ENCODE assay signal across 24 cellular contexts in genomic region chr9:32991895-32992595, GRCh38. TPM values are rescaled to one million over a fixed set of nuclear protein-coding genes. Genes with fewer than 3 reads are reported as not detected.
DNase-seq lines count a peak whose midpoint lies in the region; ATAC-seq and TF ChIP-seq lines count a peak whose summit lies in the region.
"Had no signal": no experiment of that assay in that cellular context is flagged by ENCODE, and none has a peak within 500 bp of the region (broad histone marks: within the 10 kb centered on the region; RNA-seq: fewer than 3 reads in every experiment).

No MANE protein-coding gene starts in this region.

- peaks cover 93% of the 10 kb centered on the region for H3K36me3 Mint-ChIP-seq in CD4-positive, alpha-beta T cell (ENCODE audit: low read depth)
- H3K36me3 Mint-ChIP-seq in brain = peaks cover 52% of the 10 kb centered on the region
- peaks cover 8% of the 10 kb centered on the region for H3K36me3 Mint-ChIP-seq in neural progenitor cell

- H3F3A ChIP-seq in MM.1S (ENCODE audit: insufficient read depth, low read length) = peaks cover 3% of the 10 kb centered on the region; the same call in 1 of the 2 replicates
- H3F3A ChIP-seq in neural progenitor cell (ENCODE audit: low read depth) = no peaks in the 10 kb centered on the region

- no peak for TF ChIP-seq CTCF in CD4-positive, alpha-beta T cell (IDR thresholded peaks at IDR 0.05)
- TF ChIP-seq CTCF in MM.1S (IDR thresholded peaks at IDR 0.05; ENCODE audit: low read length) (no peak), brain (conservative IDR thresholded peaks at IDR 0.05) (no peak), neural progenitor cell (IDR thresholded peaks at IDR 0.05) (no peak)

- no peaks in the 10 kb centered on the region for H3K27me3 ChIP-seq in CD4-positive, alpha-beta T cell (ENCODE audit: control insufficient read depth, insufficient read depth, low read length)
- no peaks in the 10 kb centered on the region for H3K27me3 ChIP-seq in MM.1S (replicated peaks; ENCODE audit: insufficient read depth, low read length)
- no peaks in the 10 kb centered on the region for H3K27me3 ChIP-seq in neural progenitor cell
- H3K27me3 ChIP-seq: BLaER1 treated with 17β-estradiol and CSF1 and Interleukin-3, amounts not matched to agents 10 nM and 100 nM; colonic mucosa had no signal

- intact Hi-C loops in CD4-positive, alpha-beta T cell (cut with DNase I, micrococcal nuclease) = no loop called here
- intact Hi-C loops in left ventricle myocardium superior (cut with micrococcal nuclease) = no loop called here

- H4K20me1 ChIP-seq in MM.1S (ENCODE audit: insufficient read depth, low read length) = no peaks in the 10 kb centered on the region
- peaks cover 30% of the 10 kb centered on the region for H4K20me1 ChIP-seq in neural progenitor cell (ENCODE audit: low read depth)

- POLR2A ChIA-PET in CD4-positive, alpha-beta T cell (lab: Charles Lee) = no interaction called here

- no peak overlapping the region for H3K9ac ChIP-seq in MM.1S (ENCODE audit: low read length)
- H3K9ac ChIP-seq in neural progenitor cell = no peak overlapping the region
- H3K9ac ChIP-seq: BLaER1 treated with 17β-estradiol and CSF1 and Interleukin-3, amounts not matched to agents 10 nM and 100 nM had no signal

- H3K27ac Mint-ChIP-seq in CD4-positive, alpha-beta T cell = peak overlapping the region; percentile 39
- H3K27ac Mint-ChIP-seq in brain (peak overlapping the region in 4 of 5 experiments; percentile 29 to 50 (median 38)), neural progenitor cell (no peak overlapping the region)
- H3K27ac Mint-ChIP-seq: activated CD4-positive, alpha-beta memory T cell treated with anti-CD3 and anti-CD28 coated beads, Interleukin-2, amount 10 ng/mL, durations not matched to agents 7 days and 5 days; progenitor cell of endocrine pancreas; T-helper 1 cell treated with Interleukin-12 subunit alpha and Interleukin-12 subunit beta and Interleukin-4 antibody, amounts not matched to agents 30 μg/mL and 1 μg/mL, for 36 hours had no signal

- H3K4me1 ChIP-seq in MM.1S (ENCODE audit: low read length) = no peaks in the 10 kb centered on the region
- no peaks in the 10 kb centered on the region for H3K4me1 ChIP-seq in neural progenitor cell
- H3K4me1 ChIP-seq: Caco-2, colonic mucosa had no signal

- H3K79me2 ChIP-seq in MM.1S (ENCODE audit: low read length) = peaks cover 69% of the 10 kb centered on the region
- peaks cover 48% of the 10 kb centered on the region for H3K79me2 ChIP-seq in neural progenitor cell (ENCODE audit: low read depth)

- H3K4me3 Mint-ChIP-seq in CD4-positive, alpha-beta T cell = no peak overlapping the region
- H3K4me3 Mint-ChIP-seq in brain = no peak overlapping the region
- H3K4me3 Mint-ChIP-seq in neural progenitor cell = no peak overlapping the region
- H3K4me3 Mint-ChIP-seq: activated CD4-positive, alpha-beta memory T cell treated with anti-CD3 and anti-CD28 coated beads, Interleukin-2, amount 10 ng/mL, durations not matched to agents 7 days and 5 days; T-helper 1 cell treated with Interleukin-12 subunit alpha and Interleukin-12 subunit beta and Interleukin-4 antibody, amounts not matched to agents 30 μg/mL and 1 μg/mL, for 36 hours had no signal

- H3K4me2 ChIP-seq in MM.1S (ENCODE audit: low read depth, low read length) = no peak overlapping the region
- H3K4me2 ChIP-seq in neural progenitor cell = no peak overlapping the region
- H3K4me2 ChIP-seq: BLaER1 treated with 17β-estradiol and CSF1 and Interleukin-3, amounts not matched to agents 10 nM and 100 nM had no signal

- no peak overlapping the region for H3K27ac ChIP-seq in CD4-positive, alpha-beta T cell (ENCODE audit: low read depth, low read length)
- H3K27ac ChIP-seq in MM.1S (ENCODE audit: low read length) (no peak overlapping the region), neural progenitor cell (no peak overlapping the region)
- H3K27ac ChIP-seq: BLaER1 treated with 17β-estradiol and CSF1 and Interleukin-3, amounts not matched to agents 10 nM and 100 nM; colonic mucosa had no signal

- peaks cover 34% of the 10 kb centered on the region for H3K4me1 Mint-ChIP-seq in CD4-positive, alpha-beta T cell (ENCODE audit: low read depth)
- H3K4me1 Mint-ChIP-seq in brain (peaks cover 18% of the 10 kb centered on the region), neural progenitor cell (no peaks in the 10 kb centered on the region)

- no peaks in the 10 kb centered on the region for H3K9me3 Mint-ChIP-seq in CD4-positive, alpha-beta T cell
- H3K9me3 Mint-ChIP-seq in brain (no peaks in the 10 kb centered on the region), neural progenitor cell (no peaks in the 10 kb centered on the region)
- H3K9me3 Mint-ChIP-seq: activated CD4-positive, alpha-beta memory T cell treated with anti-CD3 and anti-CD28 coated beads, Interleukin-2, amount 10 ng/mL, durations not matched to agents 7 days and 5 days; activated naive CD4-positive, alpha-beta T cell treated with anti-CD3 and anti-CD28 coated beads, Interleukin-2, amount 50 U/mL, for 72 hours; T-helper 1 cell treated with Interleukin-12 subunit alpha and Interleukin-12 subunit beta and Interleukin-4 antibody, amounts not matched to agents 30 μg/mL and 1 μg/mL, for 36 hours had no signal

- H3K27me3 Mint-ChIP-seq in CD4-positive, alpha-beta T cell = no peaks in the 10 kb centered on the region
- H3K27me3 Mint-ChIP-seq in brain = no peaks in the 10 kb centered on the region
- H3K27me3 Mint-ChIP-seq in neural progenitor cell (ENCODE audit: insufficient read depth, low read depth) = peaks cover 2% of the 10 kb centered on the region
- H3K27me3 Mint-ChIP-seq: activated CD4-positive, alpha-beta memory T cell treated with anti-CD3 and anti-CD28 coated beads, Interleukin-2, amount 10 ng/mL, durations not matched to agents 7 days and 5 days; progenitor cell of endocrine pancreas had no signal

- ATAC-seq in CD4-positive, alpha-beta T cell (ENCODE audit: poor library complexity) = no peak
- ATAC-seq in left ventricle myocardium superior = peak; percentile 76
- ATAC-seq in GM21423 (IDR thresholded peaks at IDR 0.05; ENCODE audit: unreplicated experiment) = no peak
- ATAC-seq: activated naive CD4-positive, alpha-beta T cell treated with anti-CD3 and anti-CD28 coated beads, Interleukin-2, amount 50 U/mL, for 72 hours; HCT116; sciatic nerve had no signal

- CTCF ChIA-PET in CD4-positive, alpha-beta T cell (lab: Charles Lee) = no interaction called here

- no peak overlapping the region for H3K4me3 ChIP-seq in MM.1S (ENCODE audit: low read length)
- H3K4me3 ChIP-seq in neural progenitor cell = no peak overlapping the region
- H3K4me3 ChIP-seq: BLaER1 treated with 17β-estradiol and CSF1 and Interleukin-3, amounts not matched to agents 10 nM and 100 nM; colonic mucosa had no signal

- no peak overlapping the region for H2AFZ ChIP-seq in MM.1S (ENCODE audit: low read length)
- no peak overlapping the region for H2AFZ ChIP-seq in neural progenitor cell (replicated peaks)

- no peaks in the 10 kb centered on the region for H3K9me2 ChIP-seq in MM.1S (replicated peaks; ENCODE audit: insufficient read depth, low read length)

- H3K36me3 ChIP-seq in MM.1S (replicated peaks; ENCODE audit: insufficient read depth, low read length) = peaks cover 5% of the 10 kb centered on the region; the same call in 1 of the 2 replicates
- peaks cover 5% of the 10 kb centered on the region for H3K36me3 ChIP-seq in neural progenitor cell
- H3K36me3 ChIP-seq: colonic mucosa had no signal

- DNase-seq in CD4-positive, alpha-beta T cell = no peak
- DNase-seq in MM.1S (peak; percentile 12), left ventricle myocardium superior (no peak), NCI-H1105 (lab: John Stamatoyannopoulos, UW) (no peak), neural progenitor cell (ENCODE audit: low spot score) (no peak)
- DNase-seq: activated CD4-positive, alpha-beta memory T cell treated with anti-CD3 and anti-CD28 coated beads, Interleukin-2, amount 10 ng/mL, durations not matched to agents 7 days and 5 days; activated CD4-positive, alpha-beta T cell treated with anti-CD3 and anti-CD28 coated beads for 1 hour; Caco-2; colonic mucosa; effector CD4-positive, alpha-beta T cell; NCI-H146; NCI-H446; NCI-H774; stimulated activated CD4-positive, alpha-beta T cell treated with anti-CD3 and anti-CD28 coated beads, Interleukin-12 subunit alpha, Interleukin-12 subunit beta, amount 100 ng/mL, for 4 hours; stimulated activated CD4-positive, alpha-beta T cell treated with anti-CD3 and anti-CD28 coated beads, Interleukin-2, amount 100 ng/mL, for 48 hours; trophoblast cell had no signal

- H3K9me3 ChIP-seq in CD4-positive, alpha-beta T cell (ENCODE audit: control insufficient read depth, low read length) = no peaks in the 10 kb centered on the region
- no peaks in the 10 kb centered on the region for H3K9me3 ChIP-seq in MM.1S (replicated peaks; ENCODE audit: insufficient read depth, low read length)
- H3K9me3 ChIP-seq in neural progenitor cell (ENCODE audit: low read depth) = no peaks in the 10 kb centered on the region
- H3K9me3 ChIP-seq: BLaER1 treated with 17β-estradiol and CSF1 and Interleukin-3, amounts not matched to agents 10 nM and 100 nM; Caco-2; colonic mucosa had no signal

RNA-seq across cellular contexts. Expression of gene APTX, which starts 9.4 kb away (rescaled TPM):
- 10 to 100 TPM; 22.0 to 22.5 TPM for total RNA-seq in CD4-positive, alpha-beta T cell
- polyA plus RNA-seq in brain (ENCODE audit: insufficient read depth, low read depth, low replicate concordance) = 32.7 TPM
- total RNA-seq in left ventricle myocardium superior (12.0 TPM), neural progenitor cell (ENCODE audit: low replicate concordance) (48.3 and 72.6 TPM in 2 replicates)

RNA-seq across cellular contexts. Expression of gene DNAJA1, which starts 33.0 kb away (rescaled TPM):
- 100 to 1,000 TPM; 150 to 156 TPM for total RNA-seq in CD4-positive, alpha-beta T cell
- polyA plus RNA-seq in brain (ENCODE audit: insufficient read depth, low read depth, low replicate concordance) = 186 TPM
- 90.9 TPM for total RNA-seq in left ventricle myocardium superior
- 146 and 180 TPM in 2 replicates for total RNA-seq in neural progenitor cell (ENCODE audit: low replicate concordance)
